Comparison of ENCODE assay signal across 18 cellular contexts in the genomic region with DNA sequence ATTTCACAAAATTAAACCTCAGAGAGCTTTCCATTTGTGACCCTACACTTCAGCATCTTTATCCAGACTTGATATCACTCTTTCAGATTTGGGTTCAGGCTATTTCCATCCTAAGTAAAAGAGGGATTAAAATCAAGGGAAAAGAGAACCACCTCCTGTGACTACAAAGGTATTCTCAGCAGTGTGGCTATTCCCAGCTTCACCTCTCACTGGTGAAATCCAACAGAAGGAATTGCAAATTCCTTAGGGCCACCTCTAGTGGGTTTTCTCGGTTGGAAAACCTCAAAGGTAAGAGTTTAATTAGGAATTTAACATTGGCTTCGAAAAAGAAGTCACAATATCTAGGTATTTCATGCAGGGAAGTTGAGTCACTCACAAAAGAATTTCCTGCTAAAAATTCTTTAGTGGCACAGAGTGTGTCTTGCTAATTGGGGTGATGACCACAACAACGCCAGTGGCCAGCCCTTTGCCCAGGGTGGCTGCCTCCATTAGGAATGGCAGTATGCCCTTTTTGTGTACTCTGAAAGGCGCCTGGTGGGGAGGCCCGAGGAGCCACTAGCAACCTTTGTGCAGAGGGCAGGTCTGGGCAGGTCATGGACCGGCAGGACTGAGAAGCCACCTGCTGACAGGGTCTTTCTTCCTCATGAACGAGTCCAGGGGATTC. TPM values are rescaled to one million over a fixed set of nuclear protein-coding genes. Genes with fewer than 3 reads are reported as not detected.
DNase-seq lines count a peak whose midpoint lies in the region; FAIRE-seq and TF ChIP-seq lines count a peak whose summit lies in the region.
"Had no signal": no experiment of that assay in that cellular context is flagged by ENCODE, and none has a peak within 500 bp of the region (broad histone marks: within the 10 kb centered on the region; RNA-seq: fewer than 3 reads in every experiment).

No MANE protein-coding gene starts in this region.

- H3K18ac ChIP-seq in H1 (ENCODE audit: extremely low read depth, low read length): no peak overlapping the region
- no peak overlapping the region for H3K18ac ChIP-seq in mesendoderm (ENCODE audit: low read length)

- FAIRE-seq in H1 (lab: Jason Lieb, UNC): peak; percentile 36

- no peak overlapping the region for H3K14ac ChIP-seq in H1 (ENCODE audit: insufficient read length)

- H3K23ac ChIP-seq in H1 (ENCODE audit: insufficient read length): no peak overlapping the region
- H3K23ac ChIP-seq in mesendoderm (ENCODE audit: low read length): no peak overlapping the region

- H3K4me1 ChIP-seq in HUES48 (ENCODE audit: control insufficient read depth, insufficient read depth, low read length) (peaks cover 23% of the 10 kb centered on the region), H1 (replicated peaks in 1 of 4; ENCODE audit: control insufficient read depth in 3 of 4, insufficient read depth in 4 of 4, low read length in 3 of 4) (peaks cover 0 to 7% (median under 1%) of the 10 kb centered on the region in 4 experiments; a peak in 5 of 7 replicates), mesendoderm (ENCODE audit: control insufficient read depth, low read depth, low read length) (no peaks in the 10 kb centered on the region)
- H3K4me1 ChIP-seq: gastroesophageal sphincter, psoas muscle, tibial nerve had no signal

- H2BK5ac ChIP-seq in H1 (ENCODE audit: low read depth, low read length): 0 out of 2 replicates have a peak overlapping the region, but pooled peaks have one; percentile 14
- no peak overlapping the region for H2BK5ac ChIP-seq in mesendoderm (ENCODE audit: low read length)

- DNase-seq in Daoy (ENCODE audit: low read depth): peak; percentile 23
- peak; percentile 41 to 57 for DNase-seq in H1 (ENCODE audit: low read depth in 1 of 2, low spot score in 2 of 2)
- DNase-seq in mesendoderm: peak; percentile 37
- no peak for DNase-seq in CD1c-positive myeloid dendritic cell (ENCODE audit: extremely low spot score)
- no peak for DNase-seq in D341Med (ENCODE audit: low spot score)
- DNase-seq in pons (ENCODE audit: low spot score): no peak
- DNase-seq: activated naive CD4-positive, alpha-beta T cell treated with anti-CD3 and anti-CD28 coated beads, Interleukin-2, amount 10 ng/mL, durations not matched to agents 7 days and 5 days; activated T-cell treated with anti-CD3 and anti-CD28 coated beads, Interleukin-2, amount 50 U/mL, for 48 hours; anterior cingulate cortex; CD8-positive, alpha-beta T cell; KBM-7; psoas muscle; stimulated activated CD4-positive, alpha-beta T cell treated with anti-CD3 and anti-CD28 coated beads, Interleukin-4, amount 100 ng/mL, for 1 hour; stimulated activated naive CD8-positive, alpha-beta T cell treated with anti-CD3 and anti-CD28 coated beads, Interleukin-15, amount 100 ng/mL, for 72 hours had no signal

- H3K79me1 ChIP-seq in H1 (ENCODE audit: low read depth, low read length): no peaks in the 10 kb centered on the region
- no peaks in the 10 kb centered on the region for H3K79me1 ChIP-seq in mesendoderm (ENCODE audit: low read length)

- H2AK5ac ChIP-seq in H1 (ENCODE audit: low read depth, low read length) (no peak overlapping the region), mesendoderm (ENCODE audit: low read length) (no peak overlapping the region)

- no peaks in the 10 kb centered on the region for H4K20me1 ChIP-seq in H1 (replicated peaks in 1 of 2; ENCODE audit: control insufficient read depth in 1 of 2, insufficient read depth in 2 of 2, low read length in 2 of 2)

- H3K56ac ChIP-seq in H1 (replicated peaks; ENCODE audit: insufficient read length, low read depth, low read length): no peak overlapping the region
- no peak overlapping the region for H3K56ac ChIP-seq in mesendoderm (ENCODE audit: low read length)

- TF ChIP-seq CTCF in H1 (IDR thresholded peaks at IDR 0.05; ENCODE audit: control extremely low read depth in 1 of 3, insufficient read depth in 1 of 3, low read depth in 1 of 3, low read length in 3 of 3): no peak

- TF ChIP-seq POLR2A in H1 (IDR thresholded peaks at IDR 0.05; ENCODE audit: control extremely low read depth in 1 of 2, low read depth in 2 of 2, low read length in 2 of 2): no peak

- H3K9me3 ChIP-seq in HUES48 (ENCODE audit: control insufficient read depth, insufficient read depth, low read length) (no peaks in the 10 kb centered on the region), H1 (ENCODE audit: insufficient read depth in 2 of 2, low read depth in 1 of 2, low read length in 1 of 2) (no peaks in the 10 kb centered on the region)
- H3K9me3 ChIP-seq: gastroesophageal sphincter, psoas muscle, tibial nerve had no signal

- TF ChIP-seq EP300 in H1 (IDR thresholded peaks at IDR 0.05; ENCODE audit: borderline replicate concordance in 1 of 2, low read depth in 2 of 2, low read length in 2 of 2): no peak

- H2BK15ac ChIP-seq in H1 (ENCODE audit: low read length) (no peak overlapping the region), mesendoderm (replicated peaks; ENCODE audit: low read depth) (no peak overlapping the region)

- no peak overlapping the region for H3K9ac ChIP-seq in HUES48 (ENCODE audit: low read depth, low read length)
- H3K9ac ChIP-seq in H1 (replicated peaks in 1 of 4; ENCODE audit: extremely low read depth in 1 of 4, low read depth in 3 of 4, low read length in 3 of 4): no peak overlapping the region
- no peak overlapping the region for H3K9ac ChIP-seq in mesendoderm (ENCODE audit: low read length)

- no peak overlapping the region for H2BK12ac ChIP-seq in H1 (ENCODE audit: low read depth, low read length)

- no peak overlapping the region for H4K8ac ChIP-seq in H1 (ENCODE audit: extremely low read depth, insufficient read depth, low read length)
- no peak overlapping the region for H4K8ac ChIP-seq in mesendoderm (ENCODE audit: low read depth, low read length)

- no peak overlapping the region for H3K4me3 ChIP-seq in HUES48 (ENCODE audit: low read depth, low read length)
- no peak overlapping the region for H3K4me3 ChIP-seq in H1 (ENCODE audit: extremely low read depth in 1 of 4, insufficient read depth in 2 of 4, low read depth in 3 of 4, low read length in 4 of 4)
- no peak overlapping the region for H3K4me3 ChIP-seq in mesendoderm (ENCODE audit: low read length)
- H3K4me3 ChIP-seq: gastroesophageal sphincter, psoas muscle, smooth muscle cell, tibial nerve had no signal

- WGBS in H1 (ENCODE audit: extremely low coverage in 1 of 2, insufficient coverage in 1 of 2, insufficient read length in 1 of 2, insufficient replicate concordance in 2 of 2, low coverage in 1 of 2, low lambda C conversion rate in 2 of 2, missing lambda C conversion rate in 1 of 2), 2 experiments: 43% methylated on average over 7 of the region's 7 CpGs; no CpG with 5 or more reads in 1 of the 2 experiments
- no CpG with 5 or more reads among the region's 7 CpGs for WGBS in mesendoderm (ENCODE audit: extremely low coverage, insufficient coverage, low lambda C conversion rate)

- H2BK20ac ChIP-seq in H1 (ENCODE audit: low read length): no peak overlapping the region

- H3K79me2 ChIP-seq in H1 (ENCODE audit: control insufficient read depth in 1 of 2, insufficient read depth in 2 of 2, low read length in 2 of 2) (no peaks in the 10 kb centered on the region), mesendoderm (ENCODE audit: control insufficient read depth, insufficient read depth, low read length) (no peaks in the 10 kb centered on the region)

- POLR2A ChIA-PET in H1 (lab: Charles Lee; ENCODE audit: partially characterized antibody): interaction anchor here (0.7 kb wide), 1 partner anchor 366 kb away, joined by 3 read pairs; no protein-coding TSS in a partner anchor

- no peak overlapping the region for H2BK120ac ChIP-seq in H1 (replicated peaks; ENCODE audit: low read depth, low read length)
- H2BK120ac ChIP-seq in mesendoderm (ENCODE audit: low read depth, low read length): no peak overlapping the region

- no peaks in the 10 kb centered on the region for H3K23me2 ChIP-seq in H1 (ENCODE audit: low read depth, low read length)

- H3K27me3 ChIP-seq in HUES48 (ENCODE audit: control insufficient read depth, insufficient read depth, low read length): no peaks in the 10 kb centered on the region
- no peaks in the 10 kb centered on the region for H3K27me3 ChIP-seq in H1 (replicated peaks in 1 of 4; ENCODE audit: control insufficient read depth in 3 of 4, extremely low read depth in 1 of 4, insufficient read depth in 3 of 4, low read length in 3 of 4)
- H3K27me3 ChIP-seq in mesendoderm (ENCODE audit: insufficient read depth, low read length, poor library complexity): no peaks in the 10 kb centered on the region
- H3K27me3 ChIP-seq: gastroesophageal sphincter, tibial nerve had no signal

- H2AFZ ChIP-seq in H1 (ENCODE audit: low read length): no peak overlapping the region

- H4K91ac ChIP-seq in H1 (replicated peaks; ENCODE audit: insufficient read length, low read length): no peak overlapping the region

- TF ChIP-seq RAD21 in H1 (IDR thresholded peaks at IDR 0.05 in 1 of 2, conservative IDR thresholded peaks at IDR 0.05 in 1 of 2; ENCODE audit: low read depth in 2 of 2, low read length in 2 of 2): no peak

- H3K27ac ChIP-seq in HUES48 (ENCODE audit: low read depth, low read length) (peak overlapping the region; percentile 79), H1 (ENCODE audit: low read depth, low read length) (0 out of 2 replicates have a peak overlapping the region, but pooled peaks have one; percentile 16), mesendoderm (ENCODE audit: low read depth, low read length) (no peak overlapping the region)
- H3K27ac ChIP-seq: gastroesophageal sphincter, psoas muscle, tibial nerve had no signal

- H3K4me2 ChIP-seq in H1 (ENCODE audit: insufficient read depth in 1 of 2, low read depth in 2 of 2, low read length in 2 of 2) (peak overlapping the region in 1 of 2 experiments; percentile 37; a peak in 1 of 4 replicates), mesendoderm (ENCODE audit: low read length) (no peak overlapping the region)
- H3K4me2 ChIP-seq: smooth muscle cell had no signal

- H3K4ac ChIP-seq in H1 (replicated peaks; ENCODE audit: insufficient read length, low read depth, low read length) (no peak overlapping the region), mesendoderm (ENCODE audit: low read depth, low read length) (no peak overlapping the region)

- H3K36me3 ChIP-seq in HUES48 (ENCODE audit: control insufficient read depth, insufficient read depth, low read length) (no peaks in the 10 kb centered on the region), H1 (ENCODE audit: control insufficient read depth in 2 of 4, insufficient read depth in 4 of 4, low read length in 3 of 4) (no peaks in the 10 kb centered on the region), mesendoderm (ENCODE audit: control insufficient read depth, insufficient read depth, low read length) (no peaks in the 10 kb centered on the region)
- H3K36me3 ChIP-seq: gastroesophageal sphincter had no signal

- CTCF ChIA-PET in H1 (lab: Charles Lee; ENCODE audit: partially characterized antibody): interaction anchor here (0.8 kb wide), 1 partner anchor 162 kb away, joined by 3 read pairs; no protein-coding TSS in a partner anchor

- H4K5ac ChIP-seq in H1 (ENCODE audit: insufficient read length, low read depth, low read length) (no peak overlapping the region), mesendoderm (ENCODE audit: low read length) (no peak overlapping the region)

RNA-seq across cellular contexts. Expression of gene SEM1, which starts 52.2 kb away (rescaled TPM):
- total RNA-seq in Daoy (2014; rRNA removed; shearing (Covaris generic)): 34.7 and 143 TPM in 2 replicates
- total RNA-seq in H1 (2021; fragmentation: NEBNext Ultra II Directional; extraction: Animal tissue kit (Norgen Biotek cat#: 25700)): 75.3 and 80.2 TPM in 2 replicates
- polyA plus RNA-seq in H1 (2011; rRNA removed): 9.6 and 20.8 TPM in 2 replicates
- 207 TPM for polyA plus RNA-seq in H1 (2011; cell fraction: cytosol; rRNA removed)
- polyA plus RNA-seq in H1 (2011; cell fraction: nucleus; rRNA removed): 6.5 TPM
- polyA plus RNA-seq in H1 (2012, experiment 1 of 2): 253 to 814 TPM (median 543 TPM) in 4 replicates
- 70.9 TPM for polyA plus RNA-seq in H1 (2012, experiment 2 of 2)
- polyA plus RNA-seq in H1 (2013, experiment 1 of 2): 158 TPM
- 184 TPM for polyA plus RNA-seq in H1 (2013, experiment 2 of 2)
- 5.5 and 13.6 TPM in 2 replicates for polyA minus RNA-seq in H1 (2011; rRNA and poly(A)+ RNA removed)
- polyA minus RNA-seq in H1 (2011; cell fraction: cytosol; rRNA and poly(A)+ RNA removed): 36.6 TPM
- 13.1 TPM for polyA minus RNA-seq in H1 (2011; cell fraction: nucleus; rRNA and poly(A)+ RNA removed)
- 148 TPM for polyA plus RNA-seq in mesendoderm (2013, experiment 1 of 2)
- 152 TPM for polyA plus RNA-seq in mesendoderm (2013, experiment 2 of 2)

Comparison
In these comparisons a context has a peak if more than half of its experiments do, and no peak if none do; other contexts are left out.
1. DNase-seq: peak in Daoy (single experiment), H1 (2 of 2) and mesendoderm (single experiment); none in CD1c-positive myeloid dendritic cell (single experiment), D341Med (single experiment) and pons (single experiment).